Comparison of ENCODE assay signal across 10 cellular contexts in genomic region chr12:27595231-27595642, GRCh38.
DNase-seq lines count a peak whose midpoint lies in the region; ATAC-seq and TF ChIP-seq lines count a peak whose summit lies in the region.
"Had no signal": no experiment of that assay in that cellular context is flagged by ENCODE, and none has a peak within 500 bp of the region (broad histone marks: within the 10 kb centered on the region; RNA-seq: fewer than 3 reads in every experiment).

No MANE protein-coding gene starts in this region.

- DNase-seq in DMS 273 (lab: John Stamatoyannopoulos, UW; ENCODE audit: unreplicated experiment) (peak; percentile 38), DMS 273 treated with DMSO at 0.1 percent for 48 hours (lab: John Stamatoyannopoulos, UW) (no peak), dorsolateral prefrontal cortex (peak in 9 of 10 donors; percentile 5 to 67 (median 51)), mesenchymal stem cell (peak; percentile 95), testis (peak; percentile 72), OCI-M2 (lab: John Stamatoyannopoulos, UW; ENCODE audit: unreplicated experiment) (no peak), RPMI8226 (no peak)
- DNase-seq: KG1 had no signal

- H3K9ac ChIP-seq in mesenchymal stem cell (ENCODE audit: low read length), result peak overlapping the region; percentile 77

- no peak overlapping the region for H2BK15ac ChIP-seq in mesenchymal stem cell (ENCODE audit: low read depth, poor library complexity, severe bottlenecking)

- 85% methylated on average over 16 of the region's 16 CpGs for WGBS in mesenchymal stem cell
- 32 to 51% methylated on average over 16 of the region's 16 CpGs for WGBS in testis, 2 donors

- H3K4me1 ChIP-seq in mesenchymal stem cell (ENCODE audit: control insufficient read depth, insufficient read depth, low read depth, low read length), result peaks cover 8% of the 10 kb centered on the region
- peaks cover 7% of the 10 kb centered on the region for H3K4me1 ChIP-seq in testis

- no peak for TF ChIP-seq CTCF in dorsolateral prefrontal cortex (IDR thresholded peaks at IDR 0.05 in 54 of 56, conservative IDR thresholded peaks at IDR 0.05 in 2 of 56; ENCODE audit: low read depth in 1 of 56, partially characterized antibody in 56 of 56)
- TF ChIP-seq CTCF in testis (IDR thresholded peaks at IDR 0.05), result no peak

- no peak overlapping the region for H2AFZ ChIP-seq in mesenchymal stem cell (ENCODE audit: low read depth, low read length)

- no peaks in the 10 kb centered on the region for H3K9me3 ChIP-seq in mesenchymal stem cell (ENCODE audit: control insufficient read depth, low read length)
- H3K9me3 ChIP-seq in testis, result no peaks in the 10 kb centered on the region

- H3K14ac ChIP-seq in mesenchymal stem cell (ENCODE audit: low read length in 2 of 2), result peak overlapping the region in 1 of 2 experiments; percentile 88

- peaks cover 18% of the 10 kb centered on the region for H3K79me1 ChIP-seq in mesenchymal stem cell (replicated peaks; ENCODE audit: low read length, poor library complexity, severe bottlenecking)

- peak overlapping the region in 1 of 2 experiments; percentile 47 for H3K4ac ChIP-seq in mesenchymal stem cell (ENCODE audit: low read depth in 1 of 2, low read length in 2 of 2)

- H3K27me3 ChIP-seq in dorsolateral prefrontal cortex, result no peaks in the 10 kb centered on the region
- no peaks in the 10 kb centered on the region for H3K27me3 ChIP-seq in mesenchymal stem cell (ENCODE audit: control insufficient read depth in 1 of 2, insufficient read depth in 1 of 2, low read length in 2 of 2)
- H3K27me3 ChIP-seq in testis, result no peaks in the 10 kb centered on the region

- no peak for ATAC-seq in HG03520 (IDR thresholded peaks at IDR 0.05; ENCODE audit: unreplicated experiment)

- H3K27ac ChIP-seq in dorsolateral prefrontal cortex, result peak overlapping the region in 51 of 59 donors; percentile 2 to 85 (median 65)
- H3K27ac ChIP-seq in mesenchymal stem cell (ENCODE audit: low read length, poor library complexity, severe bottlenecking), result no peak overlapping the region
- no peak overlapping the region for H3K27ac ChIP-seq in testis
- H3K27ac ChIP-seq: 22Rv1 had no signal

- H3K4me2 ChIP-seq in mesenchymal stem cell (ENCODE audit: low read length, poor library complexity, severe bottlenecking), result no peak overlapping the region

- H2BK5ac ChIP-seq in mesenchymal stem cell (ENCODE audit: low read depth, low read length, poor library complexity, severe bottlenecking), result no peak overlapping the region

- no peak overlapping the region for H2AK5ac ChIP-seq in mesenchymal stem cell (ENCODE audit: low read length, severe bottlenecking)

- no peak overlapping the region for H2BK120ac ChIP-seq in mesenchymal stem cell (ENCODE audit: low read depth, low read length)

- H3K36me3 ChIP-seq in mesenchymal stem cell (ENCODE audit: control insufficient read depth in 1 of 2, insufficient read depth in 2 of 2, low read depth in 1 of 2, low read length in 2 of 2), result peaks cover 0 to 20% of the 10 kb centered on the region in 2 experiments
- no peaks in the 10 kb centered on the region for H3K36me3 ChIP-seq in testis (ENCODE audit: low read depth, missing control alignments)

- intact Hi-C loops in dorsolateral prefrontal cortex (cut with DNase I), result no loop called here
- intact Hi-C loops in testis (cut with DNase I; ENCODE audit: low total_unique reads), result no loop called here

- H3K18ac ChIP-seq in mesenchymal stem cell (ENCODE audit: low read depth in 1 of 2, low read length in 2 of 2), result peak overlapping the region in 1 of 2 experiments; percentile 93

- H4K8ac ChIP-seq in mesenchymal stem cell (ENCODE audit: low read length), result no peak overlapping the region

- H4K91ac ChIP-seq in mesenchymal stem cell (ENCODE audit: low read length), result no peak overlapping the region

- TF ChIP-seq POLR2A in testis (IDR thresholded peaks at IDR 0.05), result no peak

- H2BK12ac ChIP-seq in mesenchymal stem cell (ENCODE audit: low read length in 2 of 2), result peak overlapping the region in 1 of 2 experiments; percentile 85

- peak overlapping the region in 1 of 2 experiments; percentile 80 for H3K23ac ChIP-seq in mesenchymal stem cell (ENCODE audit: low read length in 2 of 2)

- H3K4me3 ChIP-seq in dorsolateral prefrontal cortex (peak overlapping the region in 52 of 59 donors; percentile 2 to 64 (median 43)), mesenchymal stem cell (ENCODE audit: insufficient read depth in 1 of 2, low read depth in 1 of 2, low read length in 2 of 2) (no peak overlapping the region), testis (no peak overlapping the region)

Comparison
In these comparisons a context has a peak if more than half of its experiments do, and no peak if none do; other contexts are left out.
1. DNase-seq: peak in DMS 273 (single experiment), dorsolateral prefrontal cortex (9 of 10), mesenchymal stem cell (single experiment) and testis (single experiment); none in DMS 273 treated with DMSO at 0.1 percent for 48 hours (single experiment), OCI-M2 (single experiment) and RPMI8226 (single experiment).
2. H3K27ac ChIP-seq: peak in dorsolateral prefrontal cortex (51 of 59); none in mesenchymal stem cell (single experiment) and testis (0 of 2).
3. H3K4me3 ChIP-seq: peak in dorsolateral prefrontal cortex (52 of 59); none in mesenchymal stem cell (0 of 2) and testis (0 of 2).